Comparison of ENCODE assay signal across 16 cellular contexts in the genomic region with DNA sequence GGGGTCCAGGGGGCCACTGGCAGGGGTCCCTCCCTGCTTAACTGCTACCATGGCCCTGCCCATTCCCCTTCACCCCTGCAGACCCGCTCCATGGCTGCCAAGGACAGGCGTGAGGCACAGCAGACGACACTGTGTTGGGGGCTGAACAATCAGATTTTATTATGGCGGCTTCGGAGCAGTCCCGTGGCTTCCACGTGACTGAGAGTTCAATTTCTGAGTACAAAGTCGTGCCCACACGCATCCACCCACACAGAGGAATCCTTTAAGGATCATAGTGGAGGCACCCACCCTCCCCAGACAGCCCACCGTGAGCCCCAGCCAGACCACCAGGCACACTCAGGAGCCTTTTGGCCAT. TPM values are rescaled to one million over a fixed set of nuclear protein-coding genes. Genes with fewer than 3 reads are reported as not detected.
DNase-seq lines count a peak whose midpoint lies in the region; ATAC-seq and TF ChIP-seq lines count a peak whose summit lies in the region.
"Had no signal": no experiment of that assay in that cellular context is flagged by ENCODE, and none has a peak within 500 bp of the region (broad histone marks: within the 10 kb centered on the region; RNA-seq: fewer than 3 reads in every experiment).

No MANE protein-coding gene starts in this region.

- H3K27ac ChIP-seq in skeletal muscle tissue (ENCODE audit: low read depth, low read length), result peak overlapping the region; percentile 92
- H3K27ac ChIP-seq: neutrophil had no signal

- intact Hi-C loops in activated CD8-positive, alpha-beta T cell treated with anti-CD3 and anti-CD28 coated beads for 36 hours (cut with micrococcal nuclease), result no loop called here
- intact Hi-C loops in head of caudate nucleus (cut with DNase I), result no loop called here

- H3K27me3 Mint-ChIP-seq in activated CD8-positive, alpha-beta T cell treated with anti-CD3 and anti-CD28 coated beads for 36 hours, result peaks cover 7% of the 10 kb centered on the region
- H3K27me3 Mint-ChIP-seq in activated CD8-positive, alpha-beta T cell treated with anti-CD3 and anti-CD28 coated beads, Interleukin-2, amount 10 ng/mL, durations not matched to agents 7 days and 5 days (ENCODE audit: low read depth), result peaks cover 31% of the 10 kb centered on the region
- H3K27me3 Mint-ChIP-seq in activated naive CD8-positive, alpha-beta T cell, result peaks cover 2% of the 10 kb centered on the region

- peaks cover 0 to 2% (median 0%) of the 10 kb centered on the region in 3 donors for H3K36me3 ChIP-seq in skeletal muscle tissue (ENCODE audit: control insufficient read depth in 3 of 3, insufficient read depth in 3 of 3, low read length in 3 of 3)
- H3K36me3 ChIP-seq: neutrophil had no signal

- TF ChIP-seq CTCF in activated CD8-positive, alpha-beta T cell treated with anti-CD3 and anti-CD28 coated beads for 36 hours (IDR thresholded peaks at IDR 0.05), result no peak

- peaks cover 76 to 84% (median 76%) of the 10 kb centered on the region in 3 donors for H3K4me1 ChIP-seq in skeletal muscle tissue (ENCODE audit: control insufficient read depth in 3 of 3, insufficient read depth in 3 of 3, low read length in 3 of 3)

- H3K4me1 Mint-ChIP-seq in activated CD8-positive, alpha-beta T cell treated with anti-CD3 and anti-CD28 coated beads for 36 hours (ENCODE audit: low read depth), result peaks cover 34% of the 10 kb centered on the region
- H3K4me1 Mint-ChIP-seq in activated CD8-positive, alpha-beta T cell treated with anti-CD3 and anti-CD28 coated beads, Interleukin-2, amount 10 ng/mL, durations not matched to agents 7 days and 5 days (ENCODE audit: low read depth), result peaks cover 33% of the 10 kb centered on the region
- H3K4me1 Mint-ChIP-seq in activated naive CD8-positive, alpha-beta T cell (ENCODE audit: low read depth), result peaks cover 32% of the 10 kb centered on the region

- no peak for ATAC-seq in activated CD8-positive, alpha-beta T cell treated with anti-CD3 and anti-CD28 coated beads for 36 hours
- no peak for ATAC-seq in activated CD8-positive, alpha-beta T cell treated with anti-CD3 and anti-CD28 coated beads, Interleukin-2, amount 10 ng/mL, durations not matched to agents 7 days and 5 days
- ATAC-seq in GM18870 (IDR thresholded peaks at IDR 0.05; ENCODE audit: unreplicated experiment), result no peak

- no peak for DNase-seq in activated CD8-positive, alpha-beta T cell treated with anti-CD3 and anti-CD28 coated beads for 36 hours
- DNase-seq in activated CD8-positive, alpha-beta T cell treated with anti-CD3 and anti-CD28 coated beads, Interleukin-2, amount 10 ng/mL, durations not matched to agents 7 days and 5 days, result no peak
- peak in 29 of 42 donors; percentile 29 to 76 (median 60) for DNase-seq in head of caudate nucleus
- no peak for DNase-seq in Kasumi-1 (lab: John Stamatoyannopoulos, UW)
- no peak for DNase-seq in NCI-H2029 (lab: John Stamatoyannopoulos, UW)
- DNase-seq: NCI-H1694, NCI-H748 treated with DMSO at 0.1 percent for 48 hours, small intestine had no signal

- H3K9ac ChIP-seq in skeletal muscle tissue (ENCODE audit: low read depth in 1 of 3, low read length in 3 of 3), result peak overlapping the region; percentile 45 to 72 (median 51)

- H3K36me3 Mint-ChIP-seq in activated CD8-positive, alpha-beta T cell treated with anti-CD3 and anti-CD28 coated beads for 36 hours (ENCODE audit: low read depth), result peaks cover 6% of the 10 kb centered on the region
- peaks cover 8% of the 10 kb centered on the region for H3K36me3 Mint-ChIP-seq in activated CD8-positive, alpha-beta T cell treated with anti-CD3 and anti-CD28 coated beads, Interleukin-2, amount 10 ng/mL, durations not matched to agents 7 days and 5 days (ENCODE audit: low read depth)
- H3K36me3 Mint-ChIP-seq in activated naive CD8-positive, alpha-beta T cell, result no peaks in the 10 kb centered on the region

- peaks cover 0 to 8% (median 4%) of the 10 kb centered on the region in 3 donors for H3K27me3 ChIP-seq in skeletal muscle tissue (ENCODE audit: control insufficient read depth in 3 of 3, insufficient read depth in 3 of 3, low read length in 3 of 3)

- no peaks in the 10 kb centered on the region for H3K9me3 Mint-ChIP-seq in activated CD8-positive, alpha-beta T cell treated with anti-CD3 and anti-CD28 coated beads for 36 hours
- no peaks in the 10 kb centered on the region for H3K9me3 Mint-ChIP-seq in activated CD8-positive, alpha-beta T cell treated with anti-CD3 and anti-CD28 coated beads, Interleukin-2, amount 10 ng/mL, durations not matched to agents 7 days and 5 days (ENCODE audit: insufficient read depth)
- no peaks in the 10 kb centered on the region for H3K9me3 Mint-ChIP-seq in activated naive CD8-positive, alpha-beta T cell (ENCODE audit: low read depth)
- H3K9me3 Mint-ChIP-seq: activated T-helper 2 cell treated with anti-CD3 and anti-CD28 coated beads, Interferon-gamma antibody, Interleukin-2, Interleukin-4, amounts not matched to agents 10 μg/mL and 5 μg/mL and 100 μg/mL, durations not matched to agents 14 hours and 24 hours and 36 hours had no signal

- CTCF ChIA-PET in activated CD8-positive, alpha-beta T cell treated with anti-CD3 and anti-CD28 coated beads for 36 hours (lab: Charles Lee), result interaction anchor here (1.8 to 1.9 kb wide), 3 partner anchors 11 to 19 kb away, joined by 4 to 10 read pairs (median 6); no protein-coding TSS in a partner anchor
- CTCF ChIA-PET in activated CD8-positive, alpha-beta T cell treated with anti-CD3 and anti-CD28 coated beads, Interleukin-2, amount 10 ng/mL, durations not matched to agents 7 days and 5 days (lab: Charles Lee), result interaction anchor here (1.1 kb wide), 1 partner anchor 10 kb away, joined by 3 read pairs; no protein-coding TSS in a partner anchor

- H3K4me3 Mint-ChIP-seq in activated CD8-positive, alpha-beta T cell treated with anti-CD3 and anti-CD28 coated beads for 36 hours, result peak overlapping the region; percentile 69
- H3K4me3 Mint-ChIP-seq in activated CD8-positive, alpha-beta T cell treated with anti-CD3 and anti-CD28 coated beads, Interleukin-2, amount 10 ng/mL, durations not matched to agents 7 days and 5 days, result no peak overlapping the region
- peak overlapping the region; percentile 82 for H3K4me3 Mint-ChIP-seq in activated naive CD8-positive, alpha-beta T cell

- H3K4me3 ChIP-seq in skeletal muscle tissue (ENCODE audit: low read length in 3 of 3), result peak overlapping the region; percentile 43 to 51 (median 45)

- H3K9me3 ChIP-seq in skeletal muscle tissue (ENCODE audit: control insufficient read depth in 3 of 3, low read length in 3 of 3), result no peaks in the 10 kb centered on the region
- H3K9me3 ChIP-seq: neutrophil had no signal

- H3K27ac Mint-ChIP-seq in activated CD8-positive, alpha-beta T cell treated with anti-CD3 and anti-CD28 coated beads for 36 hours, result no peak overlapping the region
- no peak overlapping the region for H3K27ac Mint-ChIP-seq in activated CD8-positive, alpha-beta T cell treated with anti-CD3 and anti-CD28 coated beads, Interleukin-2, amount 10 ng/mL, durations not matched to agents 7 days and 5 days
- H3K27ac Mint-ChIP-seq in activated naive CD8-positive, alpha-beta T cell, result no peak overlapping the region
- H3K27ac Mint-ChIP-seq: activated T-helper 2 cell treated with anti-CD3 and anti-CD28 coated beads, Interferon-gamma antibody, Interleukin-2, Interleukin-4, amounts not matched to agents 10 μg/mL and 5 μg/mL and 100 μg/mL, durations not matched to agents 14 hours and 24 hours and 36 hours had no signal

- POLR2A ChIA-PET in activated CD8-positive, alpha-beta T cell treated with anti-CD3 and anti-CD28 coated beads for 36 hours (lab: Charles Lee), result interaction anchor here (0.9 to 11.3 kb wide), 4 partner anchors 11 to 23 kb away, joined by 3 to 138 read pairs (median 3); no protein-coding TSS in a partner anchor
- POLR2A ChIA-PET in activated CD8-positive, alpha-beta T cell treated with anti-CD3 and anti-CD28 coated beads, Interleukin-2, amount 10 ng/mL, durations not matched to agents 7 days and 5 days (lab: Charles Lee), result interaction anchor here (2.4 kb wide), 1 partner anchor 19 kb away, joined by 14 read pairs; no protein-coding TSS in a partner anchor

RNA-seq across cellular contexts. Expression of a gene that starts 1.5 kb away (rescaled TPM):
- total RNA-seq in activated CD8-positive, alpha-beta T cell treated with anti-CD3 and anti-CD28 coated beads for 36 hours, result not detected
- not detected for total RNA-seq in activated CD8-positive, alpha-beta T cell treated with anti-CD3 and anti-CD28 coated beads, Interleukin-2, amount 10 ng/mL, durations not matched to agents 7 days and 5 days
- total RNA-seq in skeletal muscle tissue, result 1.6 TPM
- total RNA-seq: activated T-helper 2 cell treated with anti-CD3 and anti-CD28 coated beads, Interferon-gamma antibody, Interleukin-2, Interleukin-4, amounts not matched to agents 10 μg/mL and 5 μg/mL and 100 μg/mL, durations not matched to agents 14 hours and 24 hours and 36 hours; LHCN-M2; RPMI7951; T-helper 2 cell treated with Interferon-gamma antibody and Interleukin-4, amounts not matched to agents 100 ng/mL and 5 ng/mL, for 36 hours had no signal

RNA-seq across cellular contexts. Expression of a gene that starts 2.2 kb away (rescaled TPM):
- 10 to 100 TPM; 39.0 to 40.6 TPM for total RNA-seq in activated CD8-positive, alpha-beta T cell treated with anti-CD3 and anti-CD28 coated beads for 36 hours
- 10 to 100 TPM; 55.9 to 66.8 TPM for total RNA-seq in activated CD8-positive, alpha-beta T cell treated with anti-CD3 and anti-CD28 coated beads, Interleukin-2, amount 10 ng/mL, durations not matched to agents 7 days and 5 days
- 26.1 TPM for total RNA-seq in skeletal muscle tissue

RNA-seq across cellular contexts. Expression of a gene that starts 27.6 kb away (rescaled TPM):
- total RNA-seq in activated CD8-positive, alpha-beta T cell treated with anti-CD3 and anti-CD28 coated beads for 36 hours, result 100 to 1,000 TPM; 134 to 140 TPM
- total RNA-seq in activated CD8-positive, alpha-beta T cell treated with anti-CD3 and anti-CD28 coated beads, Interleukin-2, amount 10 ng/mL, durations not matched to agents 7 days and 5 days, result 10 to 100 TPM; 85.8 to 86.5 TPM
- total RNA-seq in skeletal muscle tissue, result 11.5 TPM

RNA-seq across cellular contexts. Expression of a gene that starts 52.5 kb away (rescaled TPM):
- 1 to 10 TPM; 2.9 to 6.0 TPM for total RNA-seq in activated CD8-positive, alpha-beta T cell treated with anti-CD3 and anti-CD28 coated beads for 36 hours
- total RNA-seq in activated CD8-positive, alpha-beta T cell treated with anti-CD3 and anti-CD28 coated beads, Interleukin-2, amount 10 ng/mL, durations not matched to agents 7 days and 5 days, result 10 to 100 TPM in 1 of 2 experiments, 1 to 10 TPM in 1; 9.8 to 11.8 TPM
- total RNA-seq in skeletal muscle tissue, result under 0.01 TPM
- total RNA-seq: LHCN-M2 had no signal

RNA-seq across cellular contexts. Expression of a gene that starts 58.0 kb away (rescaled TPM):
- 10 to 100 TPM; 39.1 to 43.6 TPM for total RNA-seq in activated CD8-positive, alpha-beta T cell treated with anti-CD3 and anti-CD28 coated beads for 36 hours
- 10 to 100 TPM; 35.6 to 40.6 TPM for total RNA-seq in activated CD8-positive, alpha-beta T cell treated with anti-CD3 and anti-CD28 coated beads, Interleukin-2, amount 10 ng/mL, durations not matched to agents 7 days and 5 days
- 5.7 TPM for total RNA-seq in skeletal muscle tissue

Comparison
In these comparisons a context has a peak if more than half of its experiments do, and no peak if none do; other contexts are left out.
1. DNase-seq: peak in head of caudate nucleus (29 of 42); none in activated CD8-positive, alpha-beta T cell treated with anti-CD3 and anti-CD28 coated beads for 36 hours (single experiment), activated CD8-positive, alpha-beta T cell treated with anti-CD3 and anti-CD28 coated beads, Interleukin-2, amount 10 ng/mL, durations not matched to agents 7 days and 5 days (single experiment), Kasumi-1 (0 of 2) and NCI-H2029 (single experiment).